8 cellular contexts compared by ENCODE assay signal in genomic region chr5:16464664-16465543, GRCh38. TPM values are rescaled to one million over a fixed set of nuclear protein-coding genes. Genes with fewer than 3 reads are reported as not detected.
DNase-seq lines count a peak whose midpoint lies in the region; ATAC-seq and TF ChIP-seq lines count a peak whose summit lies in the region.

No MANE protein-coding gene starts in this region.

- H3K4me3 ChIP-seq in iPS DF 6.9 (ENCODE audit: low read length) (peak overlapping the region; percentile 91), smooth muscle cell (peak overlapping the region; percentile 80)

- no peak for ATAC-seq in activated naive CD8-positive, alpha-beta T cell treated with anti-CD3 and anti-CD28 coated beads, Interleukin-2, amount 10 ng/mL, durations not matched to agents 7 days and 5 days (ENCODE audit: low read depth)
- ATAC-seq in GM21360 (IDR thresholded peaks at IDR 0.05; ENCODE audit: unreplicated experiment): no peak
- ATAC-seq in GM21381 (IDR thresholded peaks at IDR 0.05; ENCODE audit: unreplicated experiment): no peak

- in situ Hi-C loops in KBM-7 (cut with MboI; ENCODE audit: low pct_unique_long_range_greater_than_20kb, low sequenced_read_pairs): no loop called here

- H3K27me3 Mint-ChIP-seq in activated naive CD8-positive, alpha-beta T cell treated with anti-CD3 and anti-CD28 coated beads, Interleukin-2, amount 10 ng/mL, durations not matched to agents 7 days and 5 days: no peaks in the 10 kb centered on the region

- peaks cover 33% of the 10 kb centered on the region for H3K36me3 Mint-ChIP-seq in activated naive CD8-positive, alpha-beta T cell treated with anti-CD3 and anti-CD28 coated beads, Interleukin-2, amount 10 ng/mL, durations not matched to agents 7 days and 5 days

- H3K27ac Mint-ChIP-seq in activated naive CD8-positive, alpha-beta T cell treated with anti-CD3 and anti-CD28 coated beads, Interleukin-2, amount 10 ng/mL, durations not matched to agents 7 days and 5 days: peak overlapping the region; percentile 98

- H3K9me3 ChIP-seq in iPS DF 6.9 (ENCODE audit: control insufficient read depth, insufficient read depth, low read length) (no peaks in the 10 kb centered on the region), smooth muscle cell (replicated peaks; ENCODE audit: low read depth) (no peaks in the 10 kb centered on the region)

- POLR2A ChIA-PET in activated naive CD8-positive, alpha-beta T cell treated with anti-CD3 and anti-CD28 coated beads, Interleukin-2, amount 10 ng/mL, durations not matched to agents 7 days and 5 days (lab: Charles Lee): interaction anchor here (0.6 to 2.4 kb wide), 5 partner anchors 9 to 263 kb away, joined by 3 to 11 read pairs (median 4); partner anchors contain the start of gene RETREG1

- peaks cover 3% of the 10 kb centered on the region; the same call in 1 of the 2 replicates for H3K4me1 ChIP-seq in iPS DF 6.9 (ENCODE audit: control insufficient read depth, insufficient read depth, low read length)
- peaks cover 26% of the 10 kb centered on the region for H3K4me1 ChIP-seq in smooth muscle cell (ENCODE audit: low read depth)

- WGBS in iPS DF 6.9 (ENCODE audit: insufficient coverage, insufficient read length): no CpG with 5 or more reads among the region's 40 CpGs
- WGBS in smooth muscle cell (ENCODE audit: low lambda C conversion rate): 9% methylated on average over 40 of the region's 40 CpGs

- TF ChIP-seq CTCF in smooth muscle cell (IDR thresholded peaks at IDR 0.05; ENCODE audit: borderline replicate concordance, insufficient read depth, poor library complexity, severe bottlenecking): no peak

- peak overlapping the region; percentile 89 for H3K9ac ChIP-seq in smooth muscle cell (ENCODE audit: low read depth)

- H3F3A ChIP-seq in smooth muscle cell (ENCODE audit: low read depth): peaks cover 24% of the 10 kb centered on the region

- H3K4me3 Mint-ChIP-seq in activated naive CD8-positive, alpha-beta T cell treated with anti-CD3 and anti-CD28 coated beads, Interleukin-2, amount 10 ng/mL, durations not matched to agents 7 days and 5 days: peak overlapping the region; percentile 98

- H3K36me3 ChIP-seq in iPS DF 6.9 (ENCODE audit: control insufficient read depth, insufficient read depth, low read length) (peaks cover 10% of the 10 kb centered on the region; the same call in 1 of the 2 replicates), smooth muscle cell (ENCODE audit: low read depth) (no peaks in the 10 kb centered on the region)

- H3K27me3 ChIP-seq in iPS DF 6.9 (ENCODE audit: control insufficient read depth, insufficient read depth, low read length) (no peaks in the 10 kb centered on the region), smooth muscle cell (ENCODE audit: low read depth) (no peaks in the 10 kb centered on the region)

- peak overlapping the region; percentile 91 for H2AFZ ChIP-seq in smooth muscle cell (ENCODE audit: low read depth)

- peaks cover 46% of the 10 kb centered on the region for H4K20me1 ChIP-seq in smooth muscle cell (ENCODE audit: low read depth)

- H3K79me2 ChIP-seq in smooth muscle cell (ENCODE audit: low read depth): peaks cover 54% of the 10 kb centered on the region

- peaks cover 67% of the 10 kb centered on the region for H3K4me1 Mint-ChIP-seq in activated naive CD8-positive, alpha-beta T cell treated with anti-CD3 and anti-CD28 coated beads, Interleukin-2, amount 10 ng/mL, durations not matched to agents 7 days and 5 days

- peak overlapping the region; percentile 95 for H3K4me2 ChIP-seq in smooth muscle cell

- H3K27ac ChIP-seq in iPS DF 6.9 (ENCODE audit: low read length): no peak overlapping the region
- peak overlapping the region; percentile 83 for H3K27ac ChIP-seq in smooth muscle cell (ENCODE audit: low read depth)

- peak; percentile 20 for DNase-seq in AG20443 (ENCODE audit: low spot score)
- peak; percentile 54 for DNase-seq in KBM-7
- DNase-seq in activated naive CD8-positive, alpha-beta T cell treated with anti-CD3 and anti-CD28 coated beads, Interleukin-2, amount 10 ng/mL, durations not matched to agents 7 days and 5 days: no peak
- no peak for DNase-seq in iPS DF 6.9 (ENCODE audit: low read depth, low spot score)
- no peak for DNase-seq in smooth muscle cell (lab: John Stamatoyannopoulos, UW; ENCODE audit: unreplicated experiment)
- no peak for DNase-seq in retina

- H3K9me3 Mint-ChIP-seq in activated naive CD8-positive, alpha-beta T cell treated with anti-CD3 and anti-CD28 coated beads, Interleukin-2, amount 10 ng/mL, durations not matched to agents 7 days and 5 days: no peaks in the 10 kb centered on the region

RNA-seq across cellular contexts. Expression of gene ZNF622, which starts 0.7 kb away (rescaled TPM):
- total RNA-seq in activated naive CD8-positive, alpha-beta T cell treated with anti-CD3 and anti-CD28 coated beads, Interleukin-2, amount 10 ng/mL, durations not matched to agents 7 days and 5 days: 10 to 100 TPM; 30.7 to 36.0 TPM
- 38.0 and 40.7 TPM in 2 replicates for total RNA-seq in smooth muscle cell
- 65.3 and 68.0 TPM in 2 replicates for polyA plus RNA-seq in smooth muscle cell

Comparison
In these comparisons a context has a peak if more than half of its experiments do, and no peak if none do; other contexts are left out.
1. DNase-seq: peak in AG20443 (single experiment) and KBM-7 (single experiment); none in activated naive CD8-positive, alpha-beta T cell treated with anti-CD3 and anti-CD28 coated beads, Interleukin-2, amount 10 ng/mL, durations not matched to agents 7 days and 5 days (single experiment), iPS DF 6.9 (single experiment), smooth muscle cell (single experiment) and retina (single experiment).